In the genomic region with DNA sequence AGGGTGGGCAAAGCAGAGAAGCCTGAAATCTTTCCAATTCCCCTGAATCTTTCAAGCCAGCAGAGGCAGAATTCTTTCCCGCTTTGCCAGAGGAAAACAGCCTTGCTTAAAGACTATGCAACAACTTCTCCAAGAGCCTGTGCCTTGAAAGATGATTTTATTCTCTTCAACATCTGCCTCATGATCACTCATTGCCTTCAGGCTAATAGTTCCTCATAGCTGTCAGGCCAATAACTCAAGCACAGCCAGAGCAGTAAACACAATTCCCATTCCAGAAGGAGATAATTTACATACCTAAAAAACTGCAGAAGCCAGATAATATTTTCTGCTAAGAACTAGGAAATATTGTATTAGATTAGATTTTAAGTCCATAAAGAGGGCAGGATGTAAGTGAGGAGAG, we compare ENCODE assay signal across 25 cellular contexts.
"Had no signal": no experiment of that assay in that cellular context is flagged by ENCODE, and none has a peak within 500 bp of the region (broad histone marks: within the 10 kb centered on the region; RNA-seq: fewer than 3 reads in every experiment).

No MANE protein-coding gene starts in this region.

- H3K4me2 ChIP-seq: hepatocyte had no signal

- H3K4me3 ChIP-seq: dorsolateral prefrontal cortex, esophagus squamous epithelium, gastroesophageal sphincter, heart left ventricle, hepatocyte, lung, mucosa of descending colon, right lobe of liver, stomach, testis, tibial artery, upper lobe of left lung had no signal

- H3K79me2 ChIP-seq: hepatocyte, parathyroid adenoma had no signal

- H3K27me3 ChIP-seq: esophagus squamous epithelium, gastroesophageal sphincter, hepatocyte, neutrophil, right lobe of liver, stomach, testis, tibial artery, upper lobe of left lung had no signal

- H3K36me3 ChIP-seq: esophagus squamous epithelium, gastroesophageal sphincter, heart left ventricle, neutrophil, right lobe of liver, stomach, tibial artery, upper lobe of left lung had no signal

- H2AFZ ChIP-seq: hepatocyte, parathyroid adenoma had no signal

- DNase-seq: dorsolateral prefrontal cortex; effector CD4-positive, alpha-beta T cell; endodermal cell; esophagus squamous epithelium; foreskin fibroblast; heart left ventricle; kidney; mesenchymal stem cell; mucosa of descending colon; naive B cell; right lobe of liver; small intestine; stimulated activated CD4-positive, alpha-beta T cell treated with anti-CD3 and anti-CD28 coated beads, Interleukin-1b, Interleukin-23, amount 100 ng/mL, for 48 hours; stimulated activated CD4-positive, alpha-beta T cell treated with anti-CD3 and anti-CD28 coated beads, Interleukin-4, amount 100 ng/mL, for 1 hour; stimulated activated CD8-positive, alpha-beta memory T cell treated with anti-CD3 and anti-CD28 coated beads, Interleukin-4, amount 100 ng/mL, for 48 hours; stimulated activated naive CD4-positive, alpha-beta T cell treated with Interleukin-2 at 50 U/mL for 16 hours; stomach; testis; tibial artery; upper lobe of left lung had no signal

- H3K9me3 ChIP-seq: gastroesophageal sphincter, heart left ventricle, mucosa of descending colon, neutrophil, right lobe of liver, stomach, testis, tibial artery, upper lobe of left lung had no signal

- H3K27ac ChIP-seq: dorsolateral prefrontal cortex, esophagus squamous epithelium, gastroesophageal sphincter, heart left ventricle, hepatocyte, neutrophil, parathyroid adenoma, right lobe of liver, stomach, testis, tibial artery, upper lobe of left lung had no signal

- H3K4me1 ChIP-seq: esophagus squamous epithelium, gastroesophageal sphincter, heart left ventricle, parathyroid adenoma, right lobe of liver, stomach, testis, tibial artery, upper lobe of left lung had no signal

- H3K9ac ChIP-seq: parathyroid adenoma had no signal
